11 cellular contexts compared by ENCODE assay signal in genomic region chr1:155011004-155011416, GRCh38. TPM values are rescaled to one million over a fixed set of nuclear protein-coding genes. Genes with fewer than 3 reads are reported as not detected.
DNase-seq lines count a peak whose midpoint lies in the region; ATAC-seq, FAIRE-seq and TF ChIP-seq lines count a peak whose summit lies in the region.
"Had no signal": no experiment of that assay in that cellular context is flagged by ENCODE, and none has a peak within 500 bp of the region (broad histone marks: within the 10 kb centered on the region; RNA-seq: fewer than 3 reads in every experiment).

No MANE protein-coding gene starts in this region.

- H3K9ac ChIP-seq in K562 (ENCODE audit: insufficient read depth in 1 of 2, low read depth in 2 of 2, low read length in 2 of 2), result peak overlapping the region in 1 of 2 experiments; percentile 85; a peak in 2 of 4 replicates

- no peaks in the 10 kb centered on the region for H3K9me1 ChIP-seq in K562 (ENCODE audit: control insufficient read depth, insufficient read depth, low read length)

- peak overlapping the region; percentile 73 to 99 (median 98) for H3K4me3 Mint-ChIP-seq in naive thymus-derived CD4-positive, alpha-beta T cell

- no peaks in the 10 kb centered on the region for H3K27me3 ChIP-seq in heart right ventricle
- H3K27me3 ChIP-seq in K562 (ENCODE audit: control insufficient read depth in 2 of 2, insufficient read depth in 2 of 2, low read length in 2 of 2), result no peaks in the 10 kb centered on the region
- H3K27me3 ChIP-seq in naive thymus-derived CD4-positive, alpha-beta T cell (ENCODE audit: control insufficient read depth in 2 of 2, insufficient read depth in 2 of 2, low read length in 2 of 2), result no peaks in the 10 kb centered on the region
- H3K27me3 ChIP-seq in upper lobe of left lung, result no peaks in the 10 kb centered on the region

- peaks cover 0 to 46% (median 4%) of the 10 kb centered on the region in 5 donors for H3K36me3 Mint-ChIP-seq in naive thymus-derived CD4-positive, alpha-beta T cell
- H3K36me3 Mint-ChIP-seq: activated naive CD8-positive, alpha-beta T cell had no signal

- H3K27ac Mint-ChIP-seq in naive thymus-derived CD4-positive, alpha-beta T cell, result peak overlapping the region; percentile 40 to 98 (median 90)
- H3K27ac Mint-ChIP-seq: activated naive CD8-positive, alpha-beta T cell had no signal

- H3K4me2 ChIP-seq in K562 (ENCODE audit: insufficient read depth, low read length), result no peak overlapping the region

- no peaks in the 10 kb centered on the region for H3K9me3 Mint-ChIP-seq in naive thymus-derived CD4-positive, alpha-beta T cell

- no peak for FAIRE-seq in K562 (lab: Jason Lieb, UNC)

- in situ Hi-C loops in K562 (cut with MboI), result no loop called here

- H3K27me3 Mint-ChIP-seq in naive thymus-derived CD4-positive, alpha-beta T cell, result no peaks in the 10 kb centered on the region
- H3K27me3 Mint-ChIP-seq: activated naive CD8-positive, alpha-beta T cell had no signal

- WGBS in heart right ventricle, 2 donors, result 70% methylated on average over 5 of the region's 5 CpGs
- 75% methylated on average over 4 of the region's 5 CpGs for WGBS in K562 (ENCODE audit: insufficient coverage, low coverage, missing lambda C conversion rate)
- WGBS in upper lobe of left lung, 2 donors, result 57 to 70% methylated on average over 4 to 5 of the region's 5 CpGs

- H3K27ac ChIP-seq in heart right ventricle (peak overlapping the region in 7 of 10 donors; percentile 19 to 95 (median 55)), K562 (ENCODE audit: extremely low read depth, low read depth, low read length) (peak overlapping the region; percentile 23; the same call in 1 of the 3 replicates), upper lobe of left lung (peak overlapping the region; percentile 93 to 100 (median 96))
- peak overlapping the region; percentile 83 for H3K27ac ChIP-seq in naive thymus-derived CD4-positive, alpha-beta T cell (ENCODE audit: low read depth, low read length)

- peaks cover 12 to 82% (median 56%) of the 10 kb centered on the region in 9 donors for H3K4me1 ChIP-seq in heart right ventricle
- peaks cover 79 to 85% of the 10 kb centered on the region in 2 experiments for H3K4me1 ChIP-seq in K562 (replicated peaks in 1 of 2; ENCODE audit: control insufficient read depth in 2 of 2, insufficient read depth in 2 of 2, low read length in 2 of 2)
- peaks cover 59 to 71% of the 10 kb centered on the region in 2 donors for H3K4me1 ChIP-seq in naive thymus-derived CD4-positive, alpha-beta T cell (ENCODE audit: control insufficient read depth in 2 of 2, insufficient read depth in 2 of 2, low read length in 2 of 2)
- peaks cover 63 to 86% (median 80%) of the 10 kb centered on the region in 4 donors for H3K4me1 ChIP-seq in upper lobe of left lung

- TF ChIP-seq CTCF in heart right ventricle (IDR thresholded peaks at IDR 0.05), result no peak
- no peak for TF ChIP-seq CTCF in K562 (IDR thresholded peaks at IDR 0.05 in 2 of 3, conservative IDR thresholded peaks at IDR 0.05 in 1 of 3; ENCODE audit: insufficient read depth in 2 of 3, low read depth in 1 of 3, low read length in 3 of 3)
- TF ChIP-seq CTCF in upper lobe of left lung (IDR thresholded peaks at IDR 0.05), result no peak

- no peak for TF ChIP-seq EP300 in K562 (IDR thresholded peaks at IDR 0.05; ENCODE audit: low read length)
- TF ChIP-seq EP300 in upper lobe of left lung (IDR thresholded peaks at IDR 0.05), result no peak

- peaks cover 33 to 79% (median 63%) of the 10 kb centered on the region in 7 donors for H3K4me1 Mint-ChIP-seq in naive thymus-derived CD4-positive, alpha-beta T cell

- H2AFZ ChIP-seq in K562 (ENCODE audit: low read depth, low read length), result no peak overlapping the region

- TF ChIP-seq POLR2A in K562 (conservative IDR thresholded peaks at IDR 0.05), result no peak
- TF ChIP-seq POLR2A in upper lobe of left lung (IDR thresholded peaks at IDR 0.05), result no peak

- no peak for TF ChIP-seq RAD21 in K562 (CRISPR knock-in tag; conservative IDR thresholded peaks at IDR 0.05 in 1 of 2, IDR thresholded peaks at IDR 0.05 in 1 of 2)

- BruUV-seq in K562 (replicated peaks; lab: Mats Ljungman, UMichigan), result no TSS peak

- H3K36me3 ChIP-seq in heart right ventricle (peaks cover 0 to 26% (median 9%) of the 10 kb centered on the region in 9 donors), K562 (ENCODE audit: control insufficient read depth, insufficient read depth, low read length) (peaks cover 74% of the 10 kb centered on the region; the same call in 2 of the 3 replicates), upper lobe of left lung (peaks cover 4 to 28% (median 22%) of the 10 kb centered on the region in 4 donors)
- H3K36me3 ChIP-seq in naive thymus-derived CD4-positive, alpha-beta T cell (ENCODE audit: control insufficient read depth in 2 of 3, insufficient read depth in 3 of 3, low read length in 3 of 3), result peaks cover 0 to 29% (median 0%) of the 10 kb centered on the region in 3 experiments

- H3K9me3 ChIP-seq in heart right ventricle (no peaks in the 10 kb centered on the region), K562 (replicated peaks; ENCODE audit: control insufficient read depth, insufficient read depth, low read depth, low read length) (no peaks in the 10 kb centered on the region), upper lobe of left lung (no peaks in the 10 kb centered on the region)
- no peaks in the 10 kb centered on the region for H3K9me3 ChIP-seq in naive thymus-derived CD4-positive, alpha-beta T cell (ENCODE audit: control insufficient read depth in 2 of 3, low read length in 3 of 3)

- intact Hi-C loops in heart right ventricle (cut with DNase I) (loop anchor here in 1 of 10 donors (10.0 kb wide), 1 partner anchor 56 kb away; the partner anchor contains the start of gene PBXIP1), left ventricle myocardium superior (cut with micrococcal nuclease) (no loop called here), K562 (cut with micrococcal nuclease) (no loop called here)
- intact Hi-C loops in naive thymus-derived CD4-positive, alpha-beta T cell (cut with micrococcal nuclease), result no loop called here

- H3K4me3 ChIP-seq in heart right ventricle (peak overlapping the region in 1 of 10 donors; percentile 54), K562 (no peak overlapping the region), upper lobe of left lung (peak overlapping the region in 2 of 4 donors; percentile 10 to 49)
- peak overlapping the region; percentile 72 for H3K4me3 ChIP-seq in naive thymus-derived CD4-positive, alpha-beta T cell (ENCODE audit: low read length)

- POLR2A ChIA-PET in K562 (lab: Yijun Ruan, JAX), result interaction anchor here (1.0 to 1.3 kb wide), 2 partner anchors 37 to 41 kb away, joined by 5 read pairs; partner anchors contain the start of gene ADAM15
- POLR2A ChIA-PET in naive thymus-derived CD4-positive, alpha-beta T cell (lab: Charles Lee), result interaction anchor here (0.6 to 13.8 kb wide), 6 partner anchors 10 to 57 kb away, joined by 4 to 270 read pairs (median 22); partner anchors contain the start of genes CKS1B, FLAD1, LENEP and PBXIP1

- CTCF ChIA-PET in K562 (lab: Yijun Ruan, JAX; ENCODE audit: low intra/inter-chr PET ratio), result no interaction called here
- CTCF ChIA-PET in naive thymus-derived CD4-positive, alpha-beta T cell (lab: Charles Lee), result interaction anchor here (1.2 to 13.9 kb wide), 2 partner anchors 13 to 75 kb away, joined by 3 to 291 read pairs; partner anchors contain the start of genes LENEP, PMVK and ZBTB7B

- DNase-seq in heart right ventricle (no peak), left ventricle myocardium superior (no peak), K562 (ENCODE audit: extremely low read depth in 1 of 4, low spot score in 3 of 4) (no peak), upper lobe of left lung (no peak), NCI-H1417 (lab: John Stamatoyannopoulos, UW) (no peak), HCEC 1CT (no peak)
- DNase-seq in naive thymus-derived CD4-positive, alpha-beta T cell, result no peak
- DNase-seq: NCI-H1436 had no signal

- H3K79me2 ChIP-seq in K562 (ENCODE audit: control insufficient read depth, insufficient read depth, low read length), result peaks cover 76% of the 10 kb centered on the region

- ATAC-seq in heart right ventricle (no peak), left ventricle myocardium superior (no peak), K562 (no peak), upper lobe of left lung (ENCODE audit: low FRiP score in 2 of 2) (no peak), GM18907 (IDR thresholded peaks at IDR 0.05; ENCODE audit: unreplicated experiment) (no peak)
- no peak for ATAC-seq in naive thymus-derived CD4-positive, alpha-beta T cell

- H4K20me1 ChIP-seq in K562 (replicated peaks; ENCODE audit: control insufficient read depth, insufficient read depth, low read length), result peaks cover 2% of the 10 kb centered on the region

RNA-seq across cellular contexts. Expression of gene ZBTB7B, which starts 8.4 kb away (rescaled TPM):
- total RNA-seq in heart right ventricle, result 10 to 100 TPM; 25.7 to 54.7 (median 34.5) TPM
- 10 to 100 TPM; 41.1 to 51.6 TPM for polyA plus RNA-seq in heart right ventricle
- total RNA-seq in left ventricle myocardium superior, result 58.9 TPM
- 24.5 and 77.3 TPM in 2 replicates for total RNA-seq in K562 (2011; cell fraction: chromatin; rRNA removed; ENCODE audit: low replicate concordance)
- total RNA-seq in K562 (2011; cell fraction: nucleolus; rRNA removed), result 49.9 and 53.4 TPM in 2 replicates
- total RNA-seq in K562 (2011; cell fraction: nucleoplasm; rRNA removed), result 27.5 and 32.6 TPM in 2 replicates
- 31.3 and 40.6 TPM in 2 replicates for total RNA-seq in K562 (2014; rRNA removed)
- 6.7 and 6.9 TPM in 2 replicates for total RNA-seq in K562 (2014; rRNA removed; fragmentation: Illumina TruSeq; extraction: Trizol)
- 21.9 and 23.3 TPM in 2 replicates for total RNA-seq in K562 (2015; rRNA removed; fragmentation: Illumina TruSeq; extraction: Trizol)
- total RNA-seq in K562 (2021), result 46.5 and 48.2 TPM in 2 replicates
- 15.2 and 22.8 TPM in 2 replicates for polyA plus RNA-seq in K562 (2011; rRNA removed)
- polyA plus RNA-seq in K562 (2011; cell fraction: cytosol; rRNA removed), result 27.8 and 66.6 TPM in 2 replicates
- polyA plus RNA-seq in K562 (2011; cell fraction: nucleus; rRNA removed), result 47.1 and 101 TPM in 2 replicates
- 26.0 and 38.2 TPM in 2 replicates for polyA plus RNA-seq in K562 (2012)
- 13.5 and 25.7 TPM in 2 replicates for polyA plus RNA-seq in K562 (2014; fragmentation: Illumina TruSeq; extraction: Trizol)
- under 1 TPM; 0.04 to 0.08 TPM for polyA plus RNA-seq in K562 (2014; fragmentation: Nextera tagmentation; extraction: Ambion mirVana)
- 23.2 and 28.7 TPM in 2 replicates for polyA plus RNA-seq in K562 (2014; rRNA removed)
- polyA minus RNA-seq in K562 (2011; rRNA and poly(A)+ RNA removed), result 7.6 and 11.9 TPM in 2 replicates
- polyA minus RNA-seq in K562 (2011; cell fraction: cytosol; rRNA and poly(A)+ RNA removed), result 23.4 and 28.6 TPM in 2 replicates
- 19.5 and 20.4 TPM in 2 replicates for polyA minus RNA-seq in K562 (2011; cell fraction: nucleus; rRNA and poly(A)+ RNA removed)
- 100 to 1,000 TPM in 1 of 5 experiments, 10 to 100 TPM in 4; 42.7 to 139 (median 61.0) TPM for total RNA-seq in naive thymus-derived CD4-positive, alpha-beta T cell
- polyA plus RNA-seq in naive thymus-derived CD4-positive, alpha-beta T cell, result 1 to 10 TPM; 3.0 to 6.7 TPM
- 10 to 100 TPM; 43.9 to 88.2 (median 66.2) TPM for total RNA-seq in upper lobe of left lung

RNA-seq across cellular contexts. Expression of gene LENEP, which starts 17.6 kb away (rescaled TPM):
- total RNA-seq in heart right ventricle (not detected), left ventricle myocardium superior (not detected), K562 (2014; rRNA removed) (0.24 and 0.86 TPM in 2 replicates), K562 (2014; rRNA removed; fragmentation: Illumina TruSeq; extraction: Trizol) (0.47 TPM in 1 of 2 replicates, not detected in the other), K562 (2015; rRNA removed; fragmentation: Illumina TruSeq; extraction: Trizol) (0.45 and 0.87 TPM in 2 replicates), K562 (2021) (0.56 TPM in 1 of 2 replicates, not detected in the other), upper lobe of left lung (1 to 10 TPM in 1 of 6 donors, under 1 TPM in 1, not detected in 4; 0.57 to 1.0 TPM)
- polyA plus RNA-seq in heart right ventricle (not detected), K562 (2011; rRNA removed) (not detected in 2 replicates), K562 (2014; fragmentation: Illumina TruSeq; extraction: Trizol) (not detected in 2 replicates), K562 (2014; fragmentation: Nextera tagmentation; extraction: Ambion mirVana) (not detected), K562 (2014; rRNA removed) (0.23 and 0.35 TPM in 2 replicates)
- 4.5 and 15.4 TPM in 2 replicates for total RNA-seq in K562 (2011; cell fraction: chromatin; rRNA removed; ENCODE audit: low replicate concordance)
- total RNA-seq in K562 (2011; cell fraction: nucleolus; rRNA removed), result 2.9 and 8.3 TPM in 2 replicates
- total RNA-seq in K562 (2011; cell fraction: nucleoplasm; rRNA removed), result 7.6 and 10.0 TPM in 2 replicates
- not detected in 2 replicates for polyA plus RNA-seq in K562 (2011; cell fraction: cytosol; rRNA removed)
- polyA plus RNA-seq in K562 (2011; cell fraction: nucleus; rRNA removed), result 1.0 and 1.1 TPM in 2 replicates
- polyA plus RNA-seq in K562 (2012), result 0.17 and 0.59 TPM in 2 replicates
- 1.4 and 3.2 TPM in 2 replicates for polyA minus RNA-seq in K562 (2011; rRNA and poly(A)+ RNA removed)
- not detected in 2 replicates for polyA minus RNA-seq in K562 (2011; cell fraction: cytosol; rRNA and poly(A)+ RNA removed)
- polyA minus RNA-seq in K562 (2011; cell fraction: nucleus; rRNA and poly(A)+ RNA removed), result 1.1 and 3.6 TPM in 2 replicates
- 1 to 10 TPM in 3 of 5 experiments, not detected in 2; 1.4 to 3.2 (median 2.6) TPM for total RNA-seq in naive thymus-derived CD4-positive, alpha-beta T cell
- not detected for polyA plus RNA-seq in naive thymus-derived CD4-positive, alpha-beta T cell
- total RNA-seq: epithelial cell of proximal tubule had no signal

RNA-seq across cellular contexts. Expression of gene DCST2, which starts 22.6 kb away (rescaled TPM):
- under 1 TPM in 9 of 10 donors, not detected in 1; 0.15 to 0.67 (median 0.30) TPM for total RNA-seq in heart right ventricle
- polyA plus RNA-seq in heart right ventricle, result 1 to 10 TPM in 1 of 2 donors, under 1 TPM in 1; 0.38 to 1.8 TPM
- total RNA-seq in left ventricle myocardium superior, result 0.37 TPM
- 1.1 and 2.4 TPM in 2 replicates for total RNA-seq in K562 (2011; cell fraction: chromatin; rRNA removed; ENCODE audit: low replicate concordance)
- 1.3 and 1.7 TPM in 2 replicates for total RNA-seq in K562 (2011; cell fraction: nucleolus; rRNA removed)
- total RNA-seq in K562 (2011; cell fraction: nucleoplasm; rRNA removed), result 0.99 and 1.3 TPM in 2 replicates
- 0.12 TPM in 1 of 2 replicates, not detected in the other for total RNA-seq in K562 (2014; rRNA removed)
- total RNA-seq in K562 (2014; rRNA removed; fragmentation: Illumina TruSeq; extraction: Trizol), result 0.11 TPM in 1 of 2 replicates, not detected in the other
- 0.11 TPM in 1 of 2 replicates, not detected in the other for total RNA-seq in K562 (2015; rRNA removed; fragmentation: Illumina TruSeq; extraction: Trizol)
- total RNA-seq in K562 (2021), result 0.09 and 0.40 TPM in 2 replicates
- 0.49 and 1.1 TPM in 2 replicates for polyA plus RNA-seq in K562 (2011; rRNA removed)
- 0.30 and 0.40 TPM in 2 replicates for polyA plus RNA-seq in K562 (2011; cell fraction: cytosol; rRNA removed)
- polyA plus RNA-seq in K562 (2011; cell fraction: nucleus; rRNA removed), result 9.0 and 9.2 TPM in 2 replicates
- polyA plus RNA-seq in K562 (2012), result 0.36 and 2.9 TPM in 2 replicates
- 0.10 TPM in 1 of 2 replicates, not detected in the other for polyA plus RNA-seq in K562 (2014; fragmentation: Illumina TruSeq; extraction: Trizol)
- not detected for polyA plus RNA-seq in K562 (2014; fragmentation: Nextera tagmentation; extraction: Ambion mirVana)
- 0.22 and 0.37 TPM in 2 replicates for polyA plus RNA-seq in K562 (2014; rRNA removed)
- polyA minus RNA-seq in K562 (2011; rRNA and poly(A)+ RNA removed), result 0.24 and 0.25 TPM in 2 replicates
- not detected in 2 replicates for polyA minus RNA-seq in K562 (2011; cell fraction: cytosol; rRNA and poly(A)+ RNA removed)
- polyA minus RNA-seq in K562 (2011; cell fraction: nucleus; rRNA and poly(A)+ RNA removed), result 0.33 and 0.40 TPM in 2 replicates
- 1 to 10 TPM in 4 of 5 experiments, under 1 TPM in 1; 0.22 to 3.3 (median 2.4) TPM for total RNA-seq in naive thymus-derived CD4-positive, alpha-beta T cell
- polyA plus RNA-seq in naive thymus-derived CD4-positive, alpha-beta T cell, result not detected
- 1 to 10 TPM in 4 of 6 donors, under 1 TPM in 2; 0.49 to 2.1 (median 1.1) TPM for total RNA-seq in upper lobe of left lung

RNA-seq across cellular contexts. Expression of gene DCST1, which starts 22.6 kb away (rescaled TPM):
- total RNA-seq in heart right ventricle (not detected), left ventricle myocardium superior (not detected), K562 (2014; rRNA removed) (not detected in 2 replicates), K562 (2014; rRNA removed; fragmentation: Illumina TruSeq; extraction: Trizol) (not detected in 2 replicates), K562 (2015; rRNA removed; fragmentation: Illumina TruSeq; extraction: Trizol) (not detected in 2 replicates), K562 (2021) (not detected in 2 replicates), upper lobe of left lung (under 1 TPM in 1 of 6 donors, not detected in 5; 0.89 TPM)
- polyA plus RNA-seq in heart right ventricle (under 1 TPM in 1 of 2 donors, not detected in 1; 0.29 TPM), K562 (2011; rRNA removed) (not detected in 2 replicates), K562 (2014; fragmentation: Illumina TruSeq; extraction: Trizol) (not detected in 2 replicates), K562 (2014; fragmentation: Nextera tagmentation; extraction: Ambion mirVana) (not detected), K562 (2014; rRNA removed) (not detected in 2 replicates)
- total RNA-seq in K562 (2011; cell fraction: chromatin; rRNA removed; ENCODE audit: low replicate concordance), result not detected in 2 replicates
- not detected in 2 replicates for total RNA-seq in K562 (2011; cell fraction: nucleolus; rRNA removed)
- total RNA-seq in K562 (2011; cell fraction: nucleoplasm; rRNA removed), result not detected in 2 replicates
- not detected in 2 replicates for polyA plus RNA-seq in K562 (2011; cell fraction: cytosol; rRNA removed)
- polyA plus RNA-seq in K562 (2011; cell fraction: nucleus; rRNA removed), result 0.08 and 0.10 TPM in 2 replicates
- polyA plus RNA-seq in K562 (2012), result 0.15 TPM in 1 of 2 replicates, not detected in the other
- polyA minus RNA-seq in K562 (2011; rRNA and poly(A)+ RNA removed), result not detected in 2 replicates
- polyA minus RNA-seq in K562 (2011; cell fraction: cytosol; rRNA and poly(A)+ RNA removed), result not detected in 2 replicates
- not detected in 2 replicates for polyA minus RNA-seq in K562 (2011; cell fraction: nucleus; rRNA and poly(A)+ RNA removed)
- under 1 TPM in 3 of 5 experiments, not detected in 2; 0.19 to 0.78 (median 0.42) TPM for total RNA-seq in naive thymus-derived CD4-positive, alpha-beta T cell
- polyA plus RNA-seq in naive thymus-derived CD4-positive, alpha-beta T cell, result not detected
- total RNA-seq: epithelial cell of proximal tubule had no signal

RNA-seq across cellular contexts. Expression of gene FLAD1, which starts 27.9 kb away (rescaled TPM):
- 10 to 100 TPM; 20.1 to 36.8 (median 24.1) TPM for total RNA-seq in heart right ventricle
- 10 to 100 TPM; 25.1 to 41.6 TPM for polyA plus RNA-seq in heart right ventricle
- 31.4 TPM for total RNA-seq in left ventricle myocardium superior
- total RNA-seq in K562 (2011; cell fraction: chromatin; rRNA removed; ENCODE audit: low replicate concordance), result 46.3 and 135 TPM in 2 replicates
- 130 and 141 TPM in 2 replicates for total RNA-seq in K562 (2011; cell fraction: nucleolus; rRNA removed)
- total RNA-seq in K562 (2011; cell fraction: nucleoplasm; rRNA removed), result 76.0 and 76.6 TPM in 2 replicates
- 67.0 and 87.6 TPM in 2 replicates for total RNA-seq in K562 (2014; rRNA removed)
- total RNA-seq in K562 (2014; rRNA removed; fragmentation: Illumina TruSeq; extraction: Trizol), result 41.3 and 56.1 TPM in 2 replicates
- 65.8 and 68.6 TPM in 2 replicates for total RNA-seq in K562 (2015; rRNA removed; fragmentation: Illumina TruSeq; extraction: Trizol)
- 74.4 and 79.8 TPM in 2 replicates for total RNA-seq in K562 (2021)
- 61.2 and 75.6 TPM in 2 replicates for polyA plus RNA-seq in K562 (2011; rRNA removed)
- 82.9 and 126 TPM in 2 replicates for polyA plus RNA-seq in K562 (2011; cell fraction: cytosol; rRNA removed)
- 209 and 292 TPM in 2 replicates for polyA plus RNA-seq in K562 (2011; cell fraction: nucleus; rRNA removed)
- 54.0 and 57.9 TPM in 2 replicates for polyA plus RNA-seq in K562 (2012)
- 78.8 and 82.3 TPM in 2 replicates for polyA plus RNA-seq in K562 (2014; fragmentation: Illumina TruSeq; extraction: Trizol)
- 10 to 100 TPM; 24.9 to 46.7 TPM for polyA plus RNA-seq in K562 (2014; fragmentation: Nextera tagmentation; extraction: Ambion mirVana)
- 85.8 and 98.9 TPM in 2 replicates for polyA plus RNA-seq in K562 (2014; rRNA removed)
- polyA minus RNA-seq in K562 (2011; rRNA and poly(A)+ RNA removed), result 50.8 and 69.7 TPM in 2 replicates
- polyA minus RNA-seq in K562 (2011; cell fraction: cytosol; rRNA and poly(A)+ RNA removed), result 40.4 and 52.6 TPM in 2 replicates
- 49.7 and 53.7 TPM in 2 replicates for polyA minus RNA-seq in K562 (2011; cell fraction: nucleus; rRNA and poly(A)+ RNA removed)
- total RNA-seq in naive thymus-derived CD4-positive, alpha-beta T cell, result 10 to 100 TPM; 24.4 to 50.2 (median 50.0) TPM
- 10 to 100 TPM; 33.3 to 45.8 TPM for polyA plus RNA-seq in naive thymus-derived CD4-positive, alpha-beta T cell
- 10 to 100 TPM; 15.6 to 62.9 (median 29.8) TPM for total RNA-seq in upper lobe of left lung

Comparison
In these comparisons a context has a peak if more than half of its experiments do, and no peak if none do; other contexts are left out.
1. H3K27ac ChIP-seq: peak in every context shown above with its lines; median percentile 96 in upper lobe of left lung; 83 in naive thymus-derived CD4-positive, alpha-beta T cell; 55 in heart right ventricle; 23 in K562.